In the genomic region with DNA sequence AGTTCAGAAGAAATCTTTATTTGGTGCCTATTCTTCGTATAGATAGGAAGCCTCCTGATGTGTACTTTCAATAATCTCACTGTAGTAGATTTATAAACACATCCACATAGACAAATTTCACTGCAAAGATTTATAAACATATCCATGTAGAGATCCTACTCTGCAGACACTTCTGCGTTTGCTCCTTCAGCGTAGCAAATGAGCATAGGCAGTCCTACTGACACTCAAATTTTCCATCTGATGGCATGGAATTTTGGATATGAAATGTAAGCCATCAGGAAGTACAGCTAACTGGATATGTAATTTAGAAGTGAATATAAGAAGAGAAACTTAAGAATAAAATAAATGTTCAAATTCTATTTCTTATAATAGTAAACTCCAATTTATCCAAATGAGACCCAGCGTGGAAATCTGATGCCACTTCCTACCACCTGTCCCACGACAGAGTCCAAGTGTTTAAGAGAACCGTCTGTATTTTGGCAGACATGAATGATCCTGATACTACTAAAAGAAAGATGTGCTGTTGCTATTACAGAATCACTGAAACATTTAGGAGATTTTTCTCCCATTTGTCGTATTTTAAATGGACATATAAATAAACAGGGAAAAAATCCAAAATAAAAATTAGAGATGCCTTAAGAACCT, we compare ENCODE assay signal across 25 cellular contexts.
"Had no signal": no experiment of that assay in that cellular context is flagged by ENCODE, and none has a peak within 500 bp of the region (broad histone marks: within the 10 kb centered on the region; RNA-seq: fewer than 3 reads in every experiment).

No MANE protein-coding gene starts in this region.

- H3K36me3 ChIP-seq: left ventricle myocardium inferior, neural progenitor cell, neutrophil, spleen, transverse colon, upper lobe of left lung, vagina had no signal

- H3K27me3 ChIP-seq: neural progenitor cell, neutrophil, spleen, transverse colon, upper lobe of left lung, vagina had no signal

- H3K36me3 Mint-ChIP-seq: naive B cell; natural killer cell; stimulated activated effector memory CD8-positive, alpha-beta T cell treated with anti-CD3 and anti-CD28 coated beads, Interleukin-12 subunit alpha, Interleukin-12 subunit beta, amount 100 ng/mL, for 72 hours had no signal

- H3K4me1 ChIP-seq: parathyroid adenoma, upper lobe of left lung, vagina had no signal

- H3K9me3 Mint-ChIP-seq: natural killer cell; stimulated activated effector memory CD8-positive, alpha-beta T cell treated with anti-CD3 and anti-CD28 coated beads, Interleukin-12 subunit alpha, Interleukin-12 subunit beta, amount 100 ng/mL, for 72 hours; stimulated activated naive CD8-positive, alpha-beta T cell treated with anti-CD3 and anti-CD28 coated beads, Interleukin-15, Interleukin-2, amounts not matched to agents 100 ng/mL and 50 ng/mL, for 24 hours had no signal

- H3K27ac Mint-ChIP-seq: mesothelial cell of epicardium; naive B cell; natural killer cell; nephron progenitor cell; neural progenitor cell; progenitor cell of endocrine pancreas; stimulated activated effector memory CD8-positive, alpha-beta T cell treated with anti-CD3 and anti-CD28 coated beads, Interleukin-12 subunit alpha, Interleukin-12 subunit beta, amount 100 ng/mL, for 72 hours; stimulated activated naive CD8-positive, alpha-beta T cell treated with anti-CD3 and anti-CD28 coated beads, Interleukin-15, Interleukin-2, amounts not matched to agents 100 ng/mL and 50 ng/mL, for 24 hours had no signal

- DNase-seq: islet precursor cell; mesendoderm; naive B cell; natural killer cell; nephron progenitor cell; occipital lobe; retina; right cardiac atrium; small intestine; spleen; stimulated activated CD4-positive, alpha-beta T cell treated with anti-CD3 and anti-CD28 coated beads, Interleukin-4, amount 100 ng/mL, for 24 hours; stimulated activated naive CD4-positive, alpha-beta T cell; transverse colon; upper lobe of left lung had no signal

- H3K4me2 ChIP-seq: neural progenitor cell had no signal

- H3K4me1 Mint-ChIP-seq: mesothelial cell of epicardium; naive B cell; natural killer cell; stimulated activated effector memory CD8-positive, alpha-beta T cell treated with anti-CD3 and anti-CD28 coated beads, Interleukin-12 subunit alpha, Interleukin-12 subunit beta, amount 100 ng/mL, for 72 hours had no signal

- H3K79me2 ChIP-seq: parathyroid adenoma had no signal

- H3K27ac ChIP-seq: left ventricle myocardium inferior, neural progenitor cell, neutrophil, parathyroid adenoma, spleen, transverse colon, upper lobe of left lung, vagina had no signal

- H2AFZ ChIP-seq: neural progenitor cell, parathyroid adenoma had no signal

- H3K9ac ChIP-seq: neural progenitor cell, parathyroid adenoma had no signal

- H3K9me3 ChIP-seq: neutrophil, transverse colon, upper lobe of left lung, vagina had no signal

- H3K27me3 Mint-ChIP-seq: progenitor cell of endocrine pancreas had no signal

- ATAC-seq: natural killer cell; sciatic nerve; stimulated activated effector memory CD8-positive, alpha-beta T cell treated with anti-CD3 and anti-CD28 coated beads, Interleukin-12 subunit alpha, Interleukin-12 subunit beta, amount 100 ng/mL, for 72 hours had no signal

- H3K4me3 ChIP-seq: left ventricle myocardium inferior, lung, neural progenitor cell, spleen, transverse colon, upper lobe of left lung, vagina had no signal

- H3K4me3 Mint-ChIP-seq: mesothelial cell of epicardium; naive B cell; natural killer cell; nephron progenitor cell; neural progenitor cell; stimulated activated effector memory CD8-positive, alpha-beta T cell treated with anti-CD3 and anti-CD28 coated beads, Interleukin-12 subunit alpha, Interleukin-12 subunit beta, amount 100 ng/mL, for 72 hours; stimulated activated naive CD8-positive, alpha-beta T cell treated with anti-CD3 and anti-CD28 coated beads, Interleukin-15, Interleukin-2, amounts not matched to agents 100 ng/mL and 50 ng/mL, for 24 hours had no signal
